14 cellular contexts compared by ENCODE assay signal in genomic region chr19:1977116-1977515, GRCh38.
"Had no signal": no experiment of that assay in that cellular context is flagged by ENCODE, and none has a peak within 500 bp of the region (broad histone marks: within the 10 kb centered on the region; RNA-seq: fewer than 3 reads in every experiment).

No MANE protein-coding gene starts in this region.

- DNase-seq: effector memory CD4-positive, alpha-beta T cell; gastrocnemius medialis; glutamatergic neuron; islet precursor cell; mammary epithelial cell; mucosa of descending colon; naive thymus-derived CD8-positive, alpha-beta T cell; ovary; small intestine; stimulated activated CD4-positive, alpha-beta T cell treated with anti-CD3 and anti-CD28 coated beads, Interleukin-12 subunit alpha, Interleukin-12 subunit beta, amount 100 ng/mL, for 4 hours; stimulated activated naive CD4-positive, alpha-beta T cell treated with Interleukin-2 at 50 U/mL for 16 hours had no signal

- H3K4me1 ChIP-seq: gastrocnemius medialis had no signal

- FAIRE-seq: endometrium, small intestine, urothelium cell line had no signal

- H3K27ac ChIP-seq: esophagus muscularis mucosa, gastrocnemius medialis, ovary had no signal

- H3K36me3 ChIP-seq: ovary had no signal

- H3K27me3 ChIP-seq: esophagus muscularis mucosa, gastrocnemius medialis, ovary had no signal

- H3K4me3 ChIP-seq: esophagus muscularis mucosa, gastrocnemius medialis, mucosa of descending colon, ovary had no signal

- H3K9me3 ChIP-seq: esophagus muscularis mucosa, gastrocnemius medialis, mucosa of descending colon, ovary had no signal
